Comparison of ENCODE assay signal across 11 cellular contexts in genomic region chr10:102453502-102453901, GRCh38. TPM values are rescaled to one million over a fixed set of nuclear protein-coding genes. Genes with fewer than 3 reads are reported as not detected.
DNase-seq lines count a peak whose midpoint lies in the region; ATAC-seq and TF ChIP-seq lines count a peak whose summit lies in the region.
"Had no signal": no experiment of that assay in that cellular context is flagged by ENCODE, and none has a peak within 500 bp of the region (broad histone marks: within the 10 kb centered on the region; RNA-seq: fewer than 3 reads in every experiment).

No MANE protein-coding gene starts in this region.

- peak overlapping the region; percentile 93 for H3K27ac Mint-ChIP-seq in activated T-helper 17 cell treated with anti-CD3 and anti-CD28 coated beads, Interleukin-2, amount 50 U/mL, for 72 hours

- intact Hi-C loops in right lobe of liver (cut with DNase I): no loop called here

- DNase-seq in right lobe of liver (no peak), kidney tubule cell (ENCODE audit: low spot score) (peak; percentile 37), upper lobe of left lung (peak in 1 of 2 donors; percentile 78), NCI-H510A treated with DMSO at 0.1 percent for 48 hours (lab: John Stamatoyannopoulos, UW) (no peak)
- DNase-seq: activated CD4-positive, alpha-beta T cell treated with anti-CD3 and anti-CD28 coated beads, Interleukin-2, amount 50 U/mL, for 1 hour; NCI-H1694 treated with DMSO at 0.1 percent for 48 hours had no signal

- peaks cover 0 to 6% (median 3%) of the 10 kb centered on the region in 4 donors for H3K36me3 ChIP-seq in liver (ENCODE audit: control insufficient read depth in 4 of 4, insufficient read depth in 3 of 4, low read depth in 1 of 4, low read length in 3 of 4)
- H3K36me3 ChIP-seq in right lobe of liver: no peaks in the 10 kb centered on the region
- H3K36me3 ChIP-seq in upper lobe of left lung: no peaks in the 10 kb centered on the region

- TF ChIP-seq CTCF in liver (IDR thresholded peaks at IDR 0.05; ENCODE audit: low read depth, low read length, missing input control) (no peak), right lobe of liver (IDR thresholded peaks at IDR 0.05) (no peak), upper lobe of left lung (IDR thresholded peaks at IDR 0.05) (no peak)

- H3K27me3 ChIP-seq in liver (ENCODE audit: control insufficient read depth in 4 of 4, insufficient read depth in 4 of 4, low read length in 3 of 4) (no peaks in the 10 kb centered on the region), right lobe of liver (no peaks in the 10 kb centered on the region), upper lobe of left lung (no peaks in the 10 kb centered on the region)

- ATAC-seq in right lobe of liver (no peak), upper lobe of left lung (ENCODE audit: low FRiP score in 2 of 2) (no peak), GM18867 (IDR thresholded peaks at IDR 0.05; ENCODE audit: unreplicated experiment) (no peak), GM18511 (IDR thresholded peaks at IDR 0.05; ENCODE audit: unreplicated experiment) (no peak)
- ATAC-seq in activated T-helper 17 cell treated with anti-CD3 and anti-CD28 coated beads, Interleukin-2, amount 50 U/mL, for 72 hours (replicated peaks): no peak

- peaks cover 64% of the 10 kb centered on the region for H3K36me3 Mint-ChIP-seq in activated T-helper 17 cell treated with anti-CD3 and anti-CD28 coated beads, Interleukin-2, amount 50 U/mL, for 72 hours (ENCODE audit: low read depth)

- H3K9me3 ChIP-seq in liver (ENCODE audit: control insufficient read depth in 4 of 4, low read length in 3 of 4): no peaks in the 10 kb centered on the region
- H3K9me3 ChIP-seq in right lobe of liver: no peaks in the 10 kb centered on the region
- H3K9me3 ChIP-seq in upper lobe of left lung: no peaks in the 10 kb centered on the region

- TF ChIP-seq RAD21 in liver (IDR thresholded peaks at IDR 0.05): no peak

- TF ChIP-seq POLR2A in right lobe of liver (IDR thresholded peaks at IDR 0.05): no peak
- TF ChIP-seq POLR2A in upper lobe of left lung (IDR thresholded peaks at IDR 0.05): no peak

- TF ChIP-seq EP300 in upper lobe of left lung (IDR thresholded peaks at IDR 0.05): no peak

- peaks cover 18% of the 10 kb centered on the region for H3K4me1 Mint-ChIP-seq in activated T-helper 17 cell treated with anti-CD3 and anti-CD28 coated beads, Interleukin-2, amount 50 U/mL, for 72 hours

- H3K27me3 Mint-ChIP-seq in activated T-helper 17 cell treated with anti-CD3 and anti-CD28 coated beads, Interleukin-2, amount 50 U/mL, for 72 hours: no peaks in the 10 kb centered on the region

- H3K27ac ChIP-seq in liver (ENCODE audit: low read depth in 1 of 2, low read length in 2 of 2) (peak overlapping the region; percentile 48 to 66), right lobe of liver (peak overlapping the region in 1 of 3 donors; percentile 57), upper lobe of left lung (peak overlapping the region; percentile 65 to 95 (median 89))

- peak overlapping the region; percentile 67 for H3K4me3 Mint-ChIP-seq in activated T-helper 17 cell treated with anti-CD3 and anti-CD28 coated beads, Interleukin-2, amount 50 U/mL, for 72 hours

- H3K4me1 ChIP-seq in liver (ENCODE audit: control insufficient read depth in 4 of 4, insufficient read depth in 4 of 4, low read length in 3 of 4) (peaks cover 4 to 27% (median 16%) of the 10 kb centered on the region in 4 donors), right lobe of liver (peaks cover 0 to 24% (median 3%) of the 10 kb centered on the region in 4 donors), upper lobe of left lung (peaks cover 21 to 73% (median 49%) of the 10 kb centered on the region in 4 donors)

- no peaks in the 10 kb centered on the region for H3K9me3 Mint-ChIP-seq in activated T-helper 17 cell treated with anti-CD3 and anti-CD28 coated beads, Interleukin-2, amount 50 U/mL, for 72 hours

- H3K4me3 ChIP-seq in liver (ENCODE audit: low read depth in 1 of 3, low read length in 3 of 3) (no peak overlapping the region), right lobe of liver (no peak overlapping the region), upper lobe of left lung (no peak overlapping the region)

- WGBS in liver: 79% methylated on average over 5 of the region's 5 CpGs
- WGBS in right lobe of liver (ENCODE audit: insufficient coverage, low coverage, low lambda C conversion rate, missing lambda C conversion rate): 73% methylated on average over 3 of the region's 5 CpGs
- 73 to 75% methylated on average over 5 of the region's 5 CpGs for WGBS in upper lobe of left lung, 2 donors

- no peak overlapping the region for H3K9ac ChIP-seq in liver (ENCODE audit: low read depth in 1 of 2, low read length in 2 of 2)

TF ChIP-seq in liver, 16 proteins besides CTCF, POLR2A, EP300 and RAD21 (continues in another document):
- TF ChIP-seq ZBTB33 (IDR thresholded peaks at IDR 0.05) (no peak), FOXA1 (IDR thresholded peaks at IDR 0.05) (no peak), EGR1 (IDR thresholded peaks at IDR 0.05; ENCODE audit: low read depth in 2 of 2) (no peak), NR2F2 (IDR thresholded peaks at IDR 0.05) (no peak), SP1 (IDR thresholded peaks at IDR 0.05) (no peak), TAF1 (conservative IDR thresholded peaks at IDR 0.05) (no peak), ATF3 (IDR thresholded peaks at IDR 0.05) (no peak), JUND (IDR thresholded peaks at IDR 0.05) (no peak)

RNA-seq across cellular contexts. Expression of gene C10orf95, which starts 2.2 kb away (rescaled TPM):
- total RNA-seq in liver (under 1 TPM in 1 of 2 donors, not detected in 1; 0.09 TPM), right lobe of liver (not detected), upper lobe of left lung (10 to 100 TPM in 5 of 6 donors, 1 to 10 TPM in 1; 5.9 to 27.5 (median 15.1) TPM)
- under 1 TPM in 1 of 2 donors, not detected in 1; 0.24 TPM for polyA plus RNA-seq in liver
- total RNA-seq in activated T-helper 17 cell treated with anti-CD3 and anti-CD28 coated beads, Interleukin-2, amount 50 U/mL, for 72 hours: under 1 TPM; 0.29 to 0.39 TPM
- polyA plus RNA-seq: BJ had no signal

RNA-seq across cellular contexts. Expression of gene CUEDC2, which starts 21.1 kb away (rescaled TPM):
- total RNA-seq in liver: 10 to 100 TPM; 14.4 to 14.6 TPM
- 10 to 100 TPM; 33.6 to 36.1 TPM for polyA plus RNA-seq in liver
- 10 to 100 TPM; 23.0 to 32.1 (median 26.8) TPM for total RNA-seq in right lobe of liver
- total RNA-seq in activated T-helper 17 cell treated with anti-CD3 and anti-CD28 coated beads, Interleukin-2, amount 50 U/mL, for 72 hours: 10 to 100 TPM; 53.3 to 58.5 TPM
- total RNA-seq in upper lobe of left lung: 10 to 100 TPM; 33.1 to 67.1 (median 46.5) TPM

RNA-seq across cellular contexts. Expression of gene FBXL15, which starts 32.9 kb away (rescaled TPM):
- total RNA-seq in liver (1 to 10 TPM; 4.4 to 5.8 TPM), right lobe of liver (10 to 100 TPM in 2 of 6 experiments, 1 to 10 TPM in 4; 5.6 to 22.9 (median 9.0) TPM), upper lobe of left lung (10 to 100 TPM; 18.5 to 70.2 (median 26.8) TPM)
- polyA plus RNA-seq in liver: 10 to 100 TPM; 14.3 to 14.4 TPM
- 10 to 100 TPM; 12.6 to 15.4 TPM for total RNA-seq in activated T-helper 17 cell treated with anti-CD3 and anti-CD28 coated beads, Interleukin-2, amount 50 U/mL, for 72 hours

RNA-seq across cellular contexts. Expression of gene PSD, which starts 34.9 kb away (rescaled TPM):
- total RNA-seq in liver: under 1 TPM; 0.56 to 0.59 TPM
- 1 to 10 TPM in 1 of 2 donors, under 1 TPM in 1; 0.84 to 1.3 TPM for polyA plus RNA-seq in liver
- total RNA-seq in right lobe of liver: 1 to 10 TPM in 3 of 6 experiments, under 1 TPM in 3; 0.12 to 4.6 (median 1.3) TPM
- total RNA-seq in activated T-helper 17 cell treated with anti-CD3 and anti-CD28 coated beads, Interleukin-2, amount 50 U/mL, for 72 hours: 1 to 10 TPM; 3.0 to 8.0 TPM
- total RNA-seq in upper lobe of left lung: 10 to 100 TPM in 2 of 6 donors, 1 to 10 TPM in 4; 1.1 to 28.3 (median 3.5) TPM

RNA-seq across cellular contexts. Expression of gene ACTR1A, which starts 49.0 kb away (rescaled TPM):
- total RNA-seq in liver: 10 to 100 TPM; 40.7 to 51.9 TPM
- polyA plus RNA-seq in liver: 10 to 100 TPM; 24.5 to 29.9 TPM
- total RNA-seq in right lobe of liver: 10 to 100 TPM; 25.6 to 47.9 (median 31.3) TPM
- 10 to 100 TPM; 43.0 to 74.4 TPM for total RNA-seq in activated T-helper 17 cell treated with anti-CD3 and anti-CD28 coated beads, Interleukin-2, amount 50 U/mL, for 72 hours
- 100 to 1,000 TPM in 2 of 6 donors, 10 to 100 TPM in 4; 54.5 to 126 (median 93.2) TPM for total RNA-seq in upper lobe of left lung

Comparison
In these comparisons a context has a peak if more than half of its experiments do, and no peak if none do; other contexts are left out.
1. RNA of gene C10orf95, which starts 2.2 kb away (total RNA-seq): 5.9 to 27.5 TPM in upper lobe of left lung; 0.29 to 0.39 TPM in activated T-helper 17 cell treated with anti-CD3 and anti-CD28 coated beads, Interleukin-2, amount 50 U/mL, for 72 hours, 0.09 TPM in liver and not detected in right lobe of liver; every median in the first group is over 4 times any median in the second.